ENCODE assay signal across 8 cellular contexts in genomic region chr6:133952815-133953633, GRCh38. TPM values are rescaled to one million over a fixed set of nuclear protein-coding genes. Genes with fewer than 3 reads are reported as not detected.
A peak's percentile ranks its signal among the peaks of the same experiment; 100 is the strongest.
DNase-seq lines count a peak whose midpoint lies in the region; ATAC-seq, FAIRE-seq and TF ChIP-seq lines count a peak whose summit lies in the region.

TSS of gene TBPL1 (plus strand) at chr6:133953224. CDS start at chr6:133980126, 26,902 bp downstream.

- POLR2A ChIA-PET in BJ (lab: Charles Lee): interaction anchor here (0.6 to 0.7 kb wide), 3 partner anchors 9 to 1463 kb away, joined by 3 to 4 read pairs (median 3); no protein-coding TSS in a partner anchor

- H3K27me3 ChIP-seq in BJ (ENCODE audit: control insufficient read depth, insufficient read depth, low read length): no peaks in the 10 kb centered on the region

- ATAC-seq in HG03442 (IDR thresholded peaks at IDR 0.05; ENCODE audit: unreplicated experiment): peak; percentile 92

- FAIRE-seq in GM19239 (lab: Jason Lieb, UNC): peak; percentile 97

- TF ChIP-seq CTCF in BJ (IDR thresholded peaks at IDR 0.05; ENCODE audit: insufficient read depth, low read depth, low read length) (no peak), choroid plexus epithelial cell (conservative IDR thresholded peaks at IDR 0.05; ENCODE audit: low read depth, low read length) (no peak)

- H3K4me3 ChIP-seq in BJ (ENCODE audit: low read depth, low read length) (peak within 1 kb of the TSS; percentile 92), choroid plexus epithelial cell (ENCODE audit: low read depth, low read length) (peak within 1 kb of the TSS; percentile 85)

- H3K36me3 ChIP-seq in BJ (ENCODE audit: control insufficient read depth, insufficient read depth, low read length): no peaks in the 10 kb centered on the region

- DNase-seq in BJ (ENCODE audit: low read depth) (peak; percentile 70), GM19239 (ENCODE audit: insufficient read length, low spot score) (peak; percentile 63), NCI-H510A treated with DMSO at 0.1 percent for 48 hours (lab: John Stamatoyannopoulos, UW) (peak; percentile 91), choroid plexus epithelial cell (ENCODE audit: low read depth) (peak; percentile 98), kidney tubule cell (ENCODE audit: low spot score) (peak; percentile 96)
- DNase-seq in activated CD4-positive, alpha-beta T cell treated with anti-CD3 and anti-CD28 coated beads for 4 hours: peak; percentile 93
- peak; percentile 79 to 91 for DNase-seq in stimulated activated CD4-positive, alpha-beta T cell treated with anti-CD3 and anti-CD28 coated beads, Interleukin-1b, Interleukin-23, amount 100 ng/mL, for 1 hour (ENCODE audit: low read depth in 2 of 2)

- CTCF ChIA-PET in BJ (lab: Yijun Ruan, JAX): interaction anchor here (1.4 to 3.5 kb wide), 5 partner anchors 13 to 144 kb away, joined by 3 to 15 read pairs (median 7); no protein-coding TSS in a partner anchor

RNA-seq across cellular contexts. Expression of gene TBPL1, which starts in this region (rescaled TPM):
- 36.2 and 37.0 TPM in 2 replicates for polyA plus RNA-seq in BJ (2011; rRNA removed)
- 4.3 and 4.7 TPM in 2 replicates for polyA minus RNA-seq in BJ (2011; rRNA and poly(A)+ RNA removed)

Comparison
In these comparisons a context has a peak if more than half of its experiments do, and no peak if none do; other contexts are left out.
1. Peak in every context shown above with its lines: DNase-seq, ATAC-seq and H3K4me3 ChIP-seq.